ENCODE assay signal across 20 cellular contexts in the genomic region with DNA sequence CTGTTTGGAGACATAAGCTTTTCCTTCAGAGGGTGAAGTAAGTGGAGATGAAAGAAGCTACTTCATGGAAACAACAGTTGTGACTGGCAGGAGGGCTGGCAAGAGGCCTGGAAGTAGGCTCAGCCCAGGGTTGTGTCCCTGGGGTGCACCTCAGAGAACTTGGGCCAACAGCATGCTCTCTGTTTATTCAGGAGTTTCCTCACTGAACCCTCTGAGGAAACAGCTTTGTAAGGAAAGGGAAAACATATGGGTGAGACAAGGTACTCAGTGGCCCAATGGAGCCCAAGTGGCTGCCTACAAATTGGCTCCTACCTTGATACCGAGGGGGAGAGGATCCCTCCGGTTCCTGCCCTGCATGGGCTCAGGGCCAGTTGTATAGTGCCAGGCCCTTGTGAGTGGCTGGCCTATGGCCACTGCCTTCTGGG.
A peak's percentile ranks its signal among the peaks of the same experiment; 100 is the strongest.
DNase-seq lines count a peak whose midpoint lies in the region; ATAC-seq and TF ChIP-seq lines count a peak whose summit lies in the region.
"Had no signal": no experiment of that assay in that cellular context is flagged by ENCODE, and none has a peak within 500 bp of the region (broad histone marks: within the 10 kb centered on the region; RNA-seq: fewer than 3 reads in every experiment).

No MANE protein-coding gene starts in this region.

- no peaks in the 10 kb centered on the region for H3K27me3 ChIP-seq in mammary epithelial cell (ENCODE audit: insufficient read depth, low read length)
- H3K27me3 ChIP-seq in gastrocnemius medialis, result no peaks in the 10 kb centered on the region
- H3K27me3 ChIP-seq: SJSA1, spleen had no signal

- H3K4me3 ChIP-seq in mammary epithelial cell (replicated peaks in 1 of 3; ENCODE audit: insufficient read depth in 1 of 3, low read depth in 2 of 3, low read length in 3 of 3) (no peak overlapping the region), gastrocnemius medialis (no peak overlapping the region)
- H3K4me3 ChIP-seq: K562, mucosa of descending colon, SJSA1, spleen had no signal

- CTCF ChIA-PET in mammary epithelial cell (lab: Charles Lee; ENCODE audit: low non-redundant PET), result no interaction called here

- H2AFZ ChIP-seq in mammary epithelial cell (ENCODE audit: low read depth, low read length), result peak overlapping the region; percentile 32

- in situ Hi-C loops in mammary epithelial cell (cut with MboI; ENCODE audit: low sequenced_read_pairs in 2 of 2), result no loop called here
- in situ Hi-C loops in gastrocnemius medialis (cut with MboI; ENCODE audit: low sequenced_read_pairs in 4 of 4), result no loop called here

- no peaks in the 10 kb centered on the region for H3K79me2 ChIP-seq in mammary epithelial cell (ENCODE audit: insufficient read depth, low read length)

- 40% methylated on average over 1 of the region's 2 CpGs for WGBS in mammary epithelial cell (ENCODE audit: low coverage, missing lambda C conversion rate)

- intact Hi-C loops in mammary epithelial cell (cut with micrococcal nuclease), result no loop called here
- intact Hi-C loops in left cardiac atrium (cut with DNase I), result no loop called here
- intact Hi-C loops in gastrocnemius medialis (cut with DNase I; ENCODE audit: low total_unique reads), result no loop called here

- H3K9ac ChIP-seq in mammary epithelial cell (ENCODE audit: insufficient read depth, low read length), result no peak overlapping the region

- H3K4me2 ChIP-seq in mammary epithelial cell (ENCODE audit: insufficient read depth, low read depth, low read length), result no peak overlapping the region

- no TSS peak for BruUV-seq in mammary epithelial cell (replicated peaks; lab: Mats Ljungman, UMichigan)

- H3K36me3 ChIP-seq in mammary epithelial cell (ENCODE audit: insufficient read depth, low read length) (no peaks in the 10 kb centered on the region), gastrocnemius medialis (no peaks in the 10 kb centered on the region)
- H3K36me3 ChIP-seq: SJSA1, spleen had no signal

- H4K20me1 ChIP-seq in mammary epithelial cell (ENCODE audit: insufficient read depth, low read length), result no peaks in the 10 kb centered on the region

- ATAC-seq in left cardiac atrium, result peak; percentile 74
- ATAC-seq in gastrocnemius medialis, result peak; percentile 59 to 68
- ATAC-seq: effector memory CD8-positive, alpha-beta T cell; K562; mucosa of descending colon had no signal

- H3K27ac ChIP-seq in mammary epithelial cell (ENCODE audit: insufficient read depth, low read depth, low read length) (no peak overlapping the region), gastrocnemius medialis (peak overlapping the region in 3 of 4 donors; percentile 43 to 63 (median 61))
- H3K27ac ChIP-seq: HL-60, SJSA1, spleen had no signal

- no peak for TF ChIP-seq CTCF in mammary epithelial cell (conservative IDR thresholded peaks at IDR 0.05 in 1 of 2, IDR thresholded peaks at IDR 0.05 in 1 of 2; ENCODE audit: extremely low read depth in 1 of 2, insufficient read depth in 1 of 2, low read depth in 1 of 2, low read length in 2 of 2)
- TF ChIP-seq CTCF in gastrocnemius medialis (IDR thresholded peaks at IDR 0.05 in 4 of 5, conservative IDR thresholded peaks at IDR 0.05 in 1 of 5), result no peak

- dilution Hi-C loops in mammary epithelial cell (cut with HindIII; ENCODE audit: low sequenced_read_pairs), result no loop called here

- H3K9me3 ChIP-seq in mammary epithelial cell (replicated peaks; ENCODE audit: insufficient read depth, low read length) (no peaks in the 10 kb centered on the region), gastrocnemius medialis (no peaks in the 10 kb centered on the region)
- H3K9me3 ChIP-seq: mucosa of descending colon, SJSA1, spleen had no signal

- DNase-seq in GOT3 (lab: John Stamatoyannopoulos, UW), result peak; percentile 10
- no peak for DNase-seq in mammary epithelial cell
- peak; percentile 73 for DNase-seq in left cardiac atrium
- DNase-seq in gastrocnemius medialis, result no peak
- DNase-seq in activated CD8-positive, alpha-beta memory T cell treated with anti-CD3 and anti-CD28 coated beads, Interleukin-2, amount 50 U/mL, for 4 hours, result no peak
- DNase-seq in stimulated activated CD4-positive, alpha-beta T cell treated with anti-CD3 and anti-CD28 coated beads, Interleukin-4, amount 100 ng/mL, for 24 hours, result no peak
- DNase-seq in D341Med (ENCODE audit: low spot score), result no peak
- no peak for DNase-seq in middle frontal gyrus (ENCODE audit: extremely low spot score, low spot score)
- DNase-seq: activated CD4-positive, alpha-beta T cell treated with anti-CD3 and anti-CD28 coated beads for 48 hours; activated naive CD4-positive, alpha-beta T cell treated with anti-CD3 and anti-CD28 coated beads, Interleukin-2, amount 50 U/mL, for 16 hours; effector memory CD8-positive, alpha-beta T cell; mucosa of descending colon; NCI-H1105; NCI-H2227 treated with DMSO at 0.1 percent for 48 hours; spleen; stimulated activated naive CD4-positive, alpha-beta T cell treated with Interleukin-2 at 50 U/mL for 16 hours; T1000 had no signal

- TF ChIP-seq POLR2A in gastrocnemius medialis (IDR thresholded peaks at IDR 0.05), result no peak

- peaks cover 18% of the 10 kb centered on the region for H3K4me1 ChIP-seq in mammary epithelial cell (ENCODE audit: insufficient read depth, low read length)
- peaks cover 0 to 6% of the 10 kb centered on the region in 2 donors for H3K4me1 ChIP-seq in gastrocnemius medialis
- H3K4me1 ChIP-seq: SJSA1 had no signal

Comparison
In these comparisons a context has a peak if more than half of its experiments do, and no peak if none do; other contexts are left out.
1. DNase-seq: peak in GOT3 (single experiment) and left cardiac atrium (single experiment); none in mammary epithelial cell (single experiment), gastrocnemius medialis (0 of 2), activated CD8-positive, alpha-beta memory T cell treated with anti-CD3 and anti-CD28 coated beads, Interleukin-2, amount 50 U/mL, for 4 hours (single experiment), stimulated activated CD4-positive, alpha-beta T cell treated with anti-CD3 and anti-CD28 coated beads, Interleukin-4, amount 100 ng/mL, for 24 hours (single experiment), D341Med (single experiment) and middle frontal gyrus (single experiment).